In the genomic region with DNA sequence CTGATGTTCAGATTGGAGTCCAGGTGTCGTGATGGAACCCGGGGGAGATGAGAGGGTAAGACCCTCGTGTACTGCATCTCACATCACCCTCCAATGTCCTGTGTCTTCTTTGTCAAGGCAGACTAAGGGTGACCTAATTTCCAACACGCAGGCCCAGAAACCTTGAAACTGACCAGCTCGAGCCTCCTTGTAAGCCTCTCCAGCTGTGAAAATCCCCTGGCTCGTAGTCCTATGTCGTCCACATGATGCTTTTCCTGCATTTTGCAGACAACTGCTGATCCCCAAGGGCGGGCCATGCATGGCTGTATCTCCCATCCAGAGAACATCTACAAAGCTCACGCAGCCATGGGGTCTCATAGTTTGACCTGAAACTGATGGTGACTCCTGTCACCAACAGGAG, we compare ENCODE assay signal across 2 cellular contexts.
TF ChIP-seq lines count a peak whose summit lies in the region.

No MANE protein-coding gene starts in this region.

TF ChIP-seq in liver, 16 proteins besides CTCF, POLR2A, EP300 and RAD21:
- TF ChIP-seq, protein P1, sequence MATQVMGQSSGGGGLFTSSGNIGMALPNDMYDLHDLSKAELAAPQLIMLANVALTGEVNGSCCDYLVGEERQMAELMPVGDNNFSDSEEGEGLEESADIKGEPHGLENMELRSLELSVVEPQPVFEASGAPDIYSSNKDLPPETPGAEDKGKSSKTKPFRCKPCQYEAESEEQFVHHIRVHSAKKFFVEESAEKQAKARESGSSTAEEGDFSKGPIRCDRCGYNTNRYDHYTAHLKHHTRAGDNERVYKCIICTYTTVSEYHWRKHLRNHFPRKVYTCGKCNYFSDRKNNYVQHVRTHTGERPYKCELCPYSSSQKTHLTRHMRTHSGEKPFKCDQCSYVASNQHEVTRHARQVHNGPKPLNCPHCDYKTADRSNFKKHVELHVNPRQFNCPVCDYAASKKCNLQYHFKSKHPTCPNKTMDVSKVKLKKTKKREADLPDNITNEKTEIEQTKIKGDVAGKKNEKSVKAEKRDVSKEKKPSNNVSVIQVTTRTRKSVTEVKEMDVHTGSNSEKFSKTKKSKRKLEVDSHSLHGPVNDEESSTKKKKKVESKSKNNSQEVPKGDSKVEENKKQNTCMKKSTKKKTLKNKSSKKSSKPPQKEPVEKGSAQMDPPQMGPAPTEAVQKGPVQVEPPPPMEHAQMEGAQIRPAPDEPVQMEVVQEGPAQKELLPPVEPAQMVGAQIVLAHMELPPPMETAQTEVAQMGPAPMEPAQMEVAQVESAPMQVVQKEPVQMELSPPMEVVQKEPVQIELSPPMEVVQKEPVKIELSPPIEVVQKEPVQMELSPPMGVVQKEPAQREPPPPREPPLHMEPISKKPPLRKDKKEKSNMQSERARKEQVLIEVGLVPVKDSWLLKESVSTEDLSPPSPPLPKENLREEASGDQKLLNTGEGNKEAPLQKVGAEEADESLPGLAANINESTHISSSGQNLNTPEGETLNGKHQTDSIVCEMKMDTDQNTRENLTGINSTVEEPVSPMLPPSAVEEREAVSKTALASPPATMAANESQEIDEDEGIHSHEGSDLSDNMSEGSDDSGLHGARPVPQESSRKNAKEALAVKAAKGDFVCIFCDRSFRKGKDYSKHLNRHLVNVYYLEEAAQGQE (IDR thresholded peaks at IDR 0.05): no peak
- TF ChIP-seq YY1 (IDR thresholded peaks at IDR 0.05) (no peak), SP1 (IDR thresholded peaks at IDR 0.05) (no peak), FOXA2 (IDR thresholded peaks at IDR 0.05) (no peak), EGR1 (IDR thresholded peaks at IDR 0.05; ENCODE audit: low read depth in 2 of 2) (no peak), TAF1 (conservative IDR thresholded peaks at IDR 0.05) (no peak)

TF ChIP-seq in HepG2, 621 proteins besides CTCF, POLR2A, EP300 and RAD21 (continued from another document):
- TF ChIP-seq, protein P2, sequence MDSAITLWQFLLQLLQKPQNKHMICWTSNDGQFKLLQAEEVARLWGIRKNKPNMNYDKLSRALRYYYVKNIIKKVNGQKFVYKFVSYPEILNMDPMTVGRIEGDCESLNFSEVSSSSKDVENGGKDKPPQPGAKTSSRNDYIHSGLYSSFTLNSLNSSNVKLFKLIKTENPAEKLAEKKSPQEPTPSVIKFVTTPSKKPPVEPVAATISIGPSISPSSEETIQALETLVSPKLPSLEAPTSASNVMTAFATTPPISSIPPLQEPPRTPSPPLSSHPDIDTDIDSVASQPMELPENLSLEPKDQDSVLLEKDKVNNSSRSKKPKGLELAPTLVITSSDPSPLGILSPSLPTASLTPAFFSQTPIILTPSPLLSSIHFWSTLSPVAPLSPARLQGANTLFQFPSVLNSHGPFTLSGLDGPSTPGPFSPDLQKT (CRISPR knock-in tag; IDR thresholded peaks at IDR 0.05; ENCODE audit: borderline replicate concordance): no peak
- TF ChIP-seq ATM (IDR thresholded peaks at IDR 0.05; ENCODE audit: borderline replicate concordance): no peak
- TF ChIP-seq ZNF749 (CRISPR knock-in tag; IDR thresholded peaks at IDR 0.05; ENCODE audit: borderline replicate concordance): no peak
- TF ChIP-seq, protein P3, sequence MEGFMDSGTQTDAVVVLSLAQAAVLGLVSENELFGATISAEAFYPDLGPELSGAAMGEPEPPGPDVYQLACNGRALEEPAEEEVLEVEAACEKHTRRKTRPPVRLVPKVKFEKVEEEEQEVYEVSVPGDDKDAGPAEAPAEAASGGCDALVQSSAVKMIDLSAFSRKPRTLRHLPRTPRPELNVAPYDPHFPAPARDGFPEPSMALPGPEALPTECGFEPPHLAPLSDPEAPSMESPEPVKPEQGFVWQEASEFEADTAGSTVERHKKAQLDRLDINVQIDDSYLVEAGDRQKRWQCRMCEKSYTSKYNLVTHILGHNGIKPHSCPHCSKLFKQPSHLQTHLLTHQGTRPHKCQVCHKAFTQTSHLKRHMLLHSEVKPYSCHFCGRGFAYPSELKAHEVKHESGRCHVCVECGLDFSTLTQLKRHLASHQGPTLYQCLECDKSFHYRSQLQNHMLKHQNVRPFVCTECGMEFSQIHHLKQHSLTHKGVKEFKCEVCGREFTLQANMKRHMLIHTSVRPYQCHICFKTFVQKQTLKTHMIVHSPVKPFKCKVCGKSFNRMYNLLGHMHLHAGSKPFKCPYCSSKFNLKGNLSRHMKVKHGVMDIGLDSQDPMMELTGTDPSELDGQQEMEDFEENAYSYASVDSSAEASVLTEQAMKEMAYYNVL (CRISPR knock-in tag; IDR thresholded peaks at IDR 0.05; ENCODE audit: borderline replicate concordance): no peak
- TF ChIP-seq SRSF4 (IDR thresholded peaks at IDR 0.05; ENCODE audit: low read depth, low read length, poor library complexity, severe bottlenecking): no peak
- TF ChIP-seq, protein P4, sequence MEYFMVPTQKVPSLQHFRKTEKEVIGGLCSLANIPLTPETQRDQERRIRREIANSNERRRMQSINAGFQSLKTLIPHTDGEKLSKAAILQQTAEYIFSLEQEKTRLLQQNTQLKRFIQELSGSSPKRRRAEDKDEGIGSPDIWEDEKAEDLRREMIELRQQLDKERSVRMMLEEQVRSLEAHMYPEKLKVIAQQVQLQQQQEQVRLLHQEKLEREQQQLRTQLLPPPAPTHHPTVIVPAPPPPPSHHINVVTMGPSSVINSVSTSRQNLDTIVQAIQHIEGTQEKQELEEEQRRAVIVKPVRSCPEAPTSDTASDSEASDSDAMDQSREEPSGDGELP (IDR thresholded peaks at IDR 0.05; ENCODE audit: borderline replicate concordance, low read depth): no peak
- no peak for TF ChIP-seq ZNF550 (CRISPR knock-in tag; IDR thresholded peaks at IDR 0.05; ENCODE audit: borderline replicate concordance)
- TF ChIP-seq ZNF556 (CRISPR knock-in tag; IDR thresholded peaks at IDR 0.05; ENCODE audit: borderline replicate concordance): no peak
- no peak for TF ChIP-seq ZBTB7A (CRISPR knock-in tag; IDR thresholded peaks at IDR 0.05)
- TF ChIP-seq MZF1 (CRISPR knock-in tag; IDR thresholded peaks at IDR 0.05; ENCODE audit: borderline replicate concordance): no peak
- TF ChIP-seq HOXA9 (CRISPR knock-in tag; IDR thresholded peaks at IDR 0.05; ENCODE audit: borderline replicate concordance): no peak
